Comparison of ENCODE assay signal across 8 cellular contexts in genomic region chr2:74843371-74844298, GRCh38. TPM values are rescaled to one million over a fixed set of nuclear protein-coding genes. Genes with fewer than 3 reads are reported as not detected.
DNase-seq lines count a peak whose midpoint lies in the region; ATAC-seq and TF ChIP-seq lines count a peak whose summit lies in the region.

No MANE protein-coding gene starts in this region.

- CTCF ChIA-PET in IMR-90 (lab: Yijun Ruan, JAX): no interaction called here
- CTCF ChIA-PET in activated naive CD4-positive, alpha-beta T cell treated with anti-CD3 and anti-CD28 coated beads, Interleukin-2, amount 10 ng/mL, durations not matched to agents 7 days and 5 days (lab: Charles Lee): interaction anchor here (1.1 kb wide), 1 partner anchor 9 kb away, joined by 3 read pairs; no protein-coding TSS in a partner anchor

- H3K23ac ChIP-seq in IMR-90 (ENCODE audit: low read depth, low read length): peak overlapping the region; percentile 72

- H3K18ac ChIP-seq in IMR-90 (ENCODE audit: low read depth, low read length): peak overlapping the region; percentile 57

- POLR2A ChIA-PET in IMR-90 (lab: Charles Lee; ENCODE audit: unreplicated experiment): no interaction called here

- peak overlapping the region; percentile 81 for H2AFZ ChIP-seq in IMR-90 (replicated peaks; ENCODE audit: low read length, poor library complexity)

- H3K9me3 Mint-ChIP-seq in activated naive CD4-positive, alpha-beta T cell treated with anti-CD3 and anti-CD28 coated beads, Interleukin-2, amount 10 ng/mL, durations not matched to agents 7 days and 5 days: no peaks in the 10 kb centered on the region

- peaks cover 42% of the 10 kb centered on the region for H3K4me1 ChIP-seq in IMR-90 (ENCODE audit: control insufficient read depth, insufficient read depth, low read length)
- H3K4me1 ChIP-seq in thymus (ENCODE audit: control insufficient read depth, insufficient read depth, low read length): peaks cover 23% of the 10 kb centered on the region

- peak overlapping the region; percentile 60 for H3K56ac ChIP-seq in IMR-90 (ENCODE audit: extremely low read depth, insufficient read depth, low read length)

- H2AK5ac ChIP-seq in IMR-90 (ENCODE audit: low read depth, low read length): peak overlapping the region; percentile 79

- peaks cover 91% of the 10 kb centered on the region for H3K4me1 Mint-ChIP-seq in activated naive CD4-positive, alpha-beta T cell treated with anti-CD3 and anti-CD28 coated beads, Interleukin-2, amount 10 ng/mL, durations not matched to agents 7 days and 5 days

- H3K4me3 Mint-ChIP-seq in activated naive CD4-positive, alpha-beta T cell treated with anti-CD3 and anti-CD28 coated beads, Interleukin-2, amount 10 ng/mL, durations not matched to agents 7 days and 5 days: peak overlapping the region; percentile 25

- H3K27me3 Mint-ChIP-seq in activated naive CD4-positive, alpha-beta T cell treated with anti-CD3 and anti-CD28 coated beads, Interleukin-2, amount 10 ng/mL, durations not matched to agents 7 days and 5 days: no peaks in the 10 kb centered on the region

- H3K4me2 ChIP-seq in IMR-90 (ENCODE audit: low read depth, low read length): peak overlapping the region; percentile 68

- H3K14ac ChIP-seq in IMR-90 (replicated peaks; ENCODE audit: low read depth, low read length): peak overlapping the region; percentile 82

- no CpG with 5 or more reads among the region's 5 CpGs for WGBS in IMR-90 (ENCODE audit: extremely low coverage in 2 of 2, insufficient read length in 1 of 2), 2 experiments
- 91% methylated on average over 5 of the region's 5 CpGs for WGBS in thymus

- H3K4ac ChIP-seq in IMR-90 (ENCODE audit: low read depth, low read length): peak overlapping the region; percentile 88

- H3K4me3 ChIP-seq in IMR-90 (ENCODE audit: insufficient read depth, low read depth, low read length) (peak overlapping the region; percentile 4; the same call in 1 of the 2 replicates), thymus (ENCODE audit: low read length) (no peak overlapping the region)

- TF ChIP-seq POLR2A in IMR-90 (IDR thresholded peaks at IDR 0.05; ENCODE audit: low read depth, low read length): no peak

- peak overlapping the region; percentile 53; the same call in 2 of the 3 replicates for H2BK15ac ChIP-seq in IMR-90 (ENCODE audit: low read depth, low read length)

- H3K27ac ChIP-seq in IMR-90 (ENCODE audit: insufficient read depth, low read length) (peak overlapping the region; percentile 78), thymus (ENCODE audit: low read depth) (peak overlapping the region; percentile 38)

- no TSS peak for BruUV-seq in IMR-90 (replicated peaks; lab: Mats Ljungman, UMichigan)

- TF ChIP-seq RAD21 in IMR-90 (IDR thresholded peaks at IDR 0.05; ENCODE audit: low read length): no peak

- H3K36me3 Mint-ChIP-seq in activated naive CD4-positive, alpha-beta T cell treated with anti-CD3 and anti-CD28 coated beads, Interleukin-2, amount 10 ng/mL, durations not matched to agents 7 days and 5 days: peaks cover 22% of the 10 kb centered on the region

- no peak for TF ChIP-seq CTCF in IMR-90 (conservative IDR thresholded peaks at IDR 0.05; ENCODE audit: low read depth, low read length)

- H2BK120ac ChIP-seq in IMR-90 (ENCODE audit: low read depth, low read length): peak overlapping the region; percentile 83

- dilution Hi-C loops in IMR-90 (cut with HindIII; ENCODE audit: low sequenced_read_pairs, unreplicated experiment): no loop called here

- peak overlapping the region; percentile 32 for H3K9ac ChIP-seq in IMR-90 (ENCODE audit: low read depth, low read length)

- peak overlapping the region; percentile 84 for H2BK5ac ChIP-seq in IMR-90 (ENCODE audit: low read depth, low read length, poor library complexity, severe bottlenecking)

- H4K8ac ChIP-seq in IMR-90 (ENCODE audit: low read depth in 2 of 2, low read length in 2 of 2): peak overlapping the region; percentile 57 to 85

- in situ Hi-C loops in IMR-90 (cut with MboI; ENCODE audit: low sequenced_read_pairs): no loop called here

- peaks cover 51% of the 10 kb centered on the region for H3K9me1 ChIP-seq in IMR-90 (ENCODE audit: insufficient read depth, low read length)

- H3K27me3 ChIP-seq in IMR-90 (ENCODE audit: control insufficient read depth, insufficient read depth, low read length) (no peaks in the 10 kb centered on the region), thymus (ENCODE audit: control insufficient read depth, insufficient read depth) (no peaks in the 10 kb centered on the region)

- peak overlapping the region; percentile 35 for H4K5ac ChIP-seq in IMR-90 (ENCODE audit: low read depth, low read length)

- H3K9me3 ChIP-seq in IMR-90 (ENCODE audit: control insufficient read depth, insufficient read depth, low read length) (no peaks in the 10 kb centered on the region), thymus (ENCODE audit: control insufficient read depth) (no peaks in the 10 kb centered on the region)

- ATAC-seq in GM21528 (IDR thresholded peaks at IDR 0.05; ENCODE audit: low FRiP score, unreplicated experiment): peak; percentile 67
- peak; percentile 66 for ATAC-seq in IMR-90 (ENCODE audit: low read depth)

- peak overlapping the region; percentile 68 for H4K91ac ChIP-seq in IMR-90 (ENCODE audit: insufficient read depth, low read depth, low read length)

- H3K36me3 ChIP-seq in IMR-90 (ENCODE audit: control insufficient read depth, insufficient read depth, low read length): no peaks in the 10 kb centered on the region; the same call in 1 of the 2 replicates
- H3K36me3 ChIP-seq in thymus (ENCODE audit: control insufficient read depth, insufficient read depth): no peaks in the 10 kb centered on the region

- peak overlapping the region; percentile 73 for H2BK20ac ChIP-seq in IMR-90 (ENCODE audit: low read depth, low read length)

- intact Hi-C loops in IMR-90 (cut with micrococcal nuclease): no loop called here

- peaks cover 16 to 87% of the 10 kb centered on the region in 2 experiments for H3K79me1 ChIP-seq in IMR-90 (ENCODE audit: low read depth in 1 of 2, low read length in 2 of 2)

- H2AK9ac ChIP-seq in IMR-90 (replicated peaks; ENCODE audit: low read depth, low read length, poor library complexity): peak overlapping the region; percentile 65

- peaks cover 55% of the 10 kb centered on the region for H4K20me1 ChIP-seq in IMR-90 (ENCODE audit: insufficient read depth, low read length)

- DNase-seq in ELF-1 (ENCODE audit: low read depth, low spot score) (peak; percentile 65), IMR-90 (peak; percentile 92), kidney glomerular epithelial cell (lab: John Stamatoyannopoulos, UW) (peak; percentile 57), SK-N-DZ (ENCODE audit: low spot score) (no peak), NCI-H526 treated with DMSO at 0.1 percent for 48 hours (lab: John Stamatoyannopoulos, UW) (no peak)
- peak; percentile 64 for DNase-seq in activated naive CD4-positive, alpha-beta T cell treated with anti-CD3 and anti-CD28 coated beads, Interleukin-2, amount 10 ng/mL, durations not matched to agents 7 days and 5 days

- H3K27ac Mint-ChIP-seq in activated naive CD4-positive, alpha-beta T cell treated with anti-CD3 and anti-CD28 coated beads, Interleukin-2, amount 10 ng/mL, durations not matched to agents 7 days and 5 days: peak overlapping the region; percentile 88

TF ChIP-seq in IMR-90, 13 proteins besides CTCF, POLR2A, EP300 and RAD21:
- TF ChIP-seq USF2 (IDR thresholded peaks at IDR 0.05; ENCODE audit: low read depth, low read length) (0 out of 2 replicates have a peak, but pooled peaks have one; percentile 11), MAFK (IDR thresholded peaks at IDR 0.05; ENCODE audit: low read depth, low read length) (peak; percentile 13; the same call in 1 of the 2 replicates), FOS (IDR thresholded peaks at IDR 0.05; ENCODE audit: low read depth, low read length) (peak; percentile 44; the same call in 1 of the 2 replicates), SMC3 (IDR thresholded peaks at IDR 0.05; ENCODE audit: low read depth, low read length) (no peak)

RNA-seq across cellular contexts. Expression of gene HK2, which starts 9.7 kb away (rescaled TPM):
- total RNA-seq in IMR-90 (2012; rRNA removed): 17.4 and 17.8 TPM in 2 replicates
- 18.7 and 20.9 TPM in 2 replicates for polyA plus RNA-seq in IMR-90 (2012; rRNA removed)
- polyA plus RNA-seq in IMR-90 (2012; cell fraction: cytosol; rRNA removed): 13.3 and 14.0 TPM in 2 replicates
- 17.6 and 26.9 TPM in 2 replicates for polyA plus RNA-seq in IMR-90 (2012; cell fraction: nucleus; rRNA removed; ENCODE audit: low replicate concordance)
- polyA plus RNA-seq in thymus: 4.8 TPM
- 11.6 and 14.0 TPM in 2 replicates for polyA plus RNA-seq in SK-N-DZ (2014; cell fraction: cytosol; rRNA removed)
- 11.3 and 24.0 TPM in 2 replicates for polyA plus RNA-seq in SK-N-DZ (2014; cell fraction: nucleus; rRNA removed)

Comparison
In these comparisons a context has a peak if more than half of its experiments do, and no peak if none do; other contexts are left out.
1. DNase-seq: peak in ELF-1 (single experiment), IMR-90 (single experiment), activated naive CD4-positive, alpha-beta T cell treated with anti-CD3 and anti-CD28 coated beads, Interleukin-2, amount 10 ng/mL, durations not matched to agents 7 days and 5 days (single experiment) and kidney glomerular epithelial cell (single experiment); none in SK-N-DZ (single experiment) and NCI-H526 treated with DMSO at 0.1 percent for 48 hours (single experiment).